In the genomic region with DNA sequence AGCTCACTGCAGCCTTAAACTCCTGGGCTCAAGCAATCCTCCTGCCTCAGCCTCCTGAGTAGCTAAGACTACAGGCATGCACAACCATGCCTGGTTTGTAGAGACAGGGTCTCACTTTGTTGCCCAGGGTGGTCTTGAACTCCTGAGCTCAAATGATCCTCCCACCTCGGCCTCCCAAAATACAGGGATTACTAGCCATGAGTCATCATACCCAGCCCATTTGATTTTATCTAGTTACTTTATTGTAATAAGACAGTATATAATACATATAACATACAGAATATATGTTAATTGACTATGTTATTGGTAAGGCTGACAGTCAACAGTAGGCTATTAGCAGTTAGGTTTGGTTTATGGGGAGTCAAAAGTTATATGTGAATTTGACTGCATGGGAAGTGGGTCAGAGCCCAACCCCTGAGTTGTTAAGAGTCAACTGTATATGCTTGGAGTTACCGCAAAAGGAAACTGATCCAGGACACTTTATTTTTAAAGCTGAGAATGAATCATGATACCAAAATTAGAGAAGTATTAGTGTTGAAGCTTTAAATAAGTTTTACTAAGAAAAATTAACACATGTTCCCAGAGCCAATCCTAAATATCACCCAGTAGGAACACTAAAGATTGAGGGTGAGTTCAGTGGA, we compare ENCODE assay signal across 18 cellular contexts. TPM values are rescaled to one million over a fixed set of nuclear protein-coding genes. Genes with fewer than 3 reads are reported as not detected.
A peak's percentile ranks its signal among the peaks of the same experiment; 100 is the strongest.
DNase-seq lines count a peak whose midpoint lies in the region; ATAC-seq and TF ChIP-seq lines count a peak whose summit lies in the region.
"Had no signal": no experiment of that assay in that cellular context is flagged by ENCODE, and none has a peak within 500 bp of the region (broad histone marks: within the 10 kb centered on the region; RNA-seq: fewer than 3 reads in every experiment).

No MANE protein-coding gene starts in this region.

- H3K27ac ChIP-seq in breast epithelium = no peak overlapping the region
- peak overlapping the region in 3 of 5 donors; percentile 9 to 31 (median 16) for H3K27ac ChIP-seq in stomach
- H3K27ac ChIP-seq: pancreas, uterus had no signal

- H3K4me3 Mint-ChIP-seq in MCF 10A (ENCODE audit: unreplicated experiment) = no peak overlapping the region
- no peak overlapping the region for H3K4me3 Mint-ChIP-seq in T-helper 17 cell
- H3K4me3 Mint-ChIP-seq: activated naive CD8-positive, alpha-beta T cell treated with anti-CD3 and anti-CD28 coated beads, Interleukin-2, amount 10 ng/mL, durations not matched to agents 7 days and 5 days; T-helper 1 cell treated with Interleukin-12 subunit alpha and Interleukin-12 subunit beta and Interleukin-4 antibody, amounts not matched to agents 30 μg/mL and 1 μg/mL, for 36 hours; WTC11 had no signal

- H3K9me3 ChIP-seq in breast epithelium (no peaks in the 10 kb centered on the region), T-helper 17 cell (ENCODE audit: control insufficient read depth, low read length, poor library complexity, severe bottlenecking) (no peaks in the 10 kb centered on the region), stomach (no peaks in the 10 kb centered on the region)
- H3K9me3 ChIP-seq: pancreas, spleen, uterus had no signal

- no peak for TF ChIP-seq CTCF in MCF 10A (IDR thresholded peaks at IDR 0.05; ENCODE audit: unreplicated experiment)
- TF ChIP-seq CTCF in breast epithelium (IDR thresholded peaks at IDR 0.05) = no peak
- no peak for TF ChIP-seq CTCF in stomach (IDR thresholded peaks at IDR 0.05)

- WGBS in stomach, 5 donors = 55 to 79% (median 71%) methylated on average over 2 of the region's 2 CpGs

- H3K36me3 ChIP-seq in breast epithelium (no peaks in the 10 kb centered on the region), stomach (peaks cover 8 to 21% (median 13%) of the 10 kb centered on the region in 4 donors)
- H3K36me3 ChIP-seq: uterus had no signal

- POLR2A ChIA-PET in MCF 10A (lab: Yijun Ruan, JAX) = interaction anchor here (1.2 to 18.4 kb wide), 2 partner anchors 10 to 18 kb away, joined by 4 to 620 read pairs; partner anchors contain the start of gene KMT2E

- H3K4me1 Mint-ChIP-seq in MCF 10A (ENCODE audit: insufficient read depth, unreplicated experiment) (peaks cover 17% of the 10 kb centered on the region), T-helper 17 cell (peaks cover 25% of the 10 kb centered on the region)

- TF ChIP-seq EP300 in stomach (IDR thresholded peaks at IDR 0.05) = no peak

- H3K4me1 ChIP-seq in breast epithelium (peaks cover 0 to 7% of the 10 kb centered on the region in 2 donors), stomach (peaks cover 0 to 74% (median 28%) of the 10 kb centered on the region in 4 donors)

- H3K9me3 Mint-ChIP-seq in MCF 10A (ENCODE audit: unreplicated experiment) = no peaks in the 10 kb centered on the region
- H3K9me3 Mint-ChIP-seq: activated naive CD8-positive, alpha-beta T cell treated with anti-CD3 and anti-CD28 coated beads, Interleukin-2, amount 10 ng/mL, durations not matched to agents 7 days and 5 days; T-helper 1 cell treated with Interleukin-12 subunit alpha and Interleukin-12 subunit beta and Interleukin-4 antibody, amounts not matched to agents 30 μg/mL and 1 μg/mL, for 36 hours; WTC11 had no signal

- peak; percentile 68 for ATAC-seq in T-helper 17 cell
- ATAC-seq: pancreas, WTC11 had no signal

- H3K4me3 ChIP-seq in breast epithelium = no peak overlapping the region
- H3K4me3 ChIP-seq in stomach = no peak overlapping the region
- H3K4me3 ChIP-seq: pancreas, spleen, uterus had no signal

- H3K27me3 Mint-ChIP-seq in MCF 10A (ENCODE audit: insufficient read depth, unreplicated experiment) (no peaks in the 10 kb centered on the region), T-helper 17 cell (no peaks in the 10 kb centered on the region)
- H3K27me3 Mint-ChIP-seq: activated naive CD8-positive, alpha-beta T cell treated with anti-CD3 and anti-CD28 coated beads, Interleukin-2, amount 10 ng/mL, durations not matched to agents 7 days and 5 days had no signal

- peak overlapping the region; percentile 16 for H3K27ac Mint-ChIP-seq in MCF 10A (ENCODE audit: low read depth, unreplicated experiment)
- H3K27ac Mint-ChIP-seq in T-helper 17 cell = peak overlapping the region; percentile 92
- H3K27ac Mint-ChIP-seq: activated naive CD8-positive, alpha-beta T cell treated with anti-CD3 and anti-CD28 coated beads, Interleukin-2, amount 10 ng/mL, durations not matched to agents 7 days and 5 days; T-helper 1 cell treated with Interleukin-12 subunit alpha and Interleukin-12 subunit beta and Interleukin-4 antibody, amounts not matched to agents 30 μg/mL and 1 μg/mL, for 36 hours had no signal

- DNase-seq in MCF 10A (ENCODE audit: unreplicated experiment) = no peak
- no peak for DNase-seq in breast epithelium (ENCODE audit: low spot score in 2 of 2)
- DNase-seq in T-helper 17 cell = no peak
- DNase-seq in myocyte (ENCODE audit: low read depth) = peak; percentile 75
- DNase-seq in stomach = no peak
- DNase-seq in AG08395 (ENCODE audit: low spot score) = no peak
- no peak for DNase-seq in kidney tubule cell (ENCODE audit: low spot score)
- no peak for DNase-seq in occipital lobe (lab: John Stamatoyannopoulos, UW)
- DNase-seq: activated naive CD8-positive, alpha-beta T cell treated with anti-CD3 and anti-CD28 coated beads, Interleukin-2, amount 10 ng/mL, durations not matched to agents 7 days and 5 days; central memory CD4-positive, alpha-beta T cell; Kasumi-1; left cardiac atrium; NCI-H345; pancreas; spleen; uterus had no signal

- H3K36me3 Mint-ChIP-seq in MCF 10A (ENCODE audit: insufficient read depth, unreplicated experiment) = peaks cover 17% of the 10 kb centered on the region
- H3K36me3 Mint-ChIP-seq in T-helper 17 cell (ENCODE audit: low read depth) = peaks cover 3% of the 10 kb centered on the region

- no peak for TF ChIP-seq POLR2A in breast epithelium (IDR thresholded peaks at IDR 0.05)
- no peak for TF ChIP-seq POLR2A in stomach (IDR thresholded peaks at IDR 0.05)

- intact Hi-C loops in MCF 10A (cut with micrococcal nuclease) (no loop called here), breast epithelium (cut with DNase I; ENCODE audit: low total_unique reads) (no loop called here), stomach (cut with DNase I; ENCODE audit: low total_unique reads) (no loop called here)

- H3K27me3 ChIP-seq in breast epithelium (no peaks in the 10 kb centered on the region), stomach (no peaks in the 10 kb centered on the region)
- H3K27me3 ChIP-seq: pancreas, spleen, uterus had no signal

- no TSS peak for BruUV-seq in MCF 10A (replicated peaks; lab: Mats Ljungman, UMichigan)

- CTCF ChIA-PET in MCF 10A (lab: Yijun Ruan, JAX) = interaction anchor here (0.6 to 1.3 kb wide), 5 partner anchors 13 to 537 kb away, joined by 3 to 5 read pairs (median 3); no protein-coding TSS in a partner anchor

RNA-seq across cellular contexts. Expression of gene KMT2E, which starts 20.7 kb away (rescaled TPM):
- 49.7 and 53.1 TPM in 2 replicates for total RNA-seq in MCF 10A (2022)
- total RNA-seq in breast epithelium = 100 to 1,000 TPM in 2 of 3 donors, 10 to 100 TPM in 1; 88.2 to 184 (median 168) TPM
- 100 to 1,000 TPM; 285 to 301 TPM for total RNA-seq in T-helper 17 cell
- 42.4 and 51.7 TPM in 2 replicates for total RNA-seq in myocyte
- 23.3 TPM for polyA plus RNA-seq in myocyte (2012)
- 100 to 1,000 TPM in 2 of 5 donors, 10 to 100 TPM in 3; 64.8 to 330 (median 93.9) TPM for total RNA-seq in stomach
- polyA plus RNA-seq in stomach = 10 to 100 TPM in 2 of 3 donors, 1 to 10 TPM in 1; 9.4 to 12.5 (median 11.9) TPM
- total RNA-seq in occipital lobe = 261 TPM

Comparison
In these comparisons a context has a peak if more than half of its experiments do, and no peak if none do; other contexts are left out.
1. H3K27ac ChIP-seq: peak in stomach (3 of 5); none in breast epithelium (0 of 2).